ENCODE assay signal across 19 cellular contexts in the genomic region with DNA sequence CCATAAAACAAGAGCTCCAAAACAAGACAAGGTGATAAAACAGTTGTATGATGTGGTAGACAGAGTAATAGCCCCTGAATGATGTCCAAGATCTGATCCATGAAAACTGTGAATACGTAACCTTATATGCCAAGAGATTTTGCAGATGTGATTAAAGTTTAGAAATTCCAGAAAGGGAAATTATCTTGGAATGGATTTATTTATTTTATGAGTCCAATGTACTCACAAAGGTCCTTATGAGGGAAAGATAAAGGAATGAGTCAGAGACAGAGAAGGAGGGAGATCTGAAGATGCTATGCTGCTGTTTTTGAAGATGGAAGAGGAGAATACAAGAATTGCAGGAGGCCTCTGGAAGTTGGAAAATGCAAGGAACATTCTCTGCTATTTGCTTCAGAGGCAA.
DNase-seq lines count a peak whose midpoint lies in the region; ATAC-seq, FAIRE-seq and TF ChIP-seq lines count a peak whose summit lies in the region.
"Had no signal": no experiment of that assay in that cellular context is flagged by ENCODE, and none has a peak within 500 bp of the region (broad histone marks: within the 10 kb centered on the region; RNA-seq: fewer than 3 reads in every experiment).

No MANE protein-coding gene starts in this region.

- no peak; the same call in 2 of the 3 replicates for ATAC-seq in SK-N-SH treated with all-trans-retinoic acid at 6 μM for 48 hours
- ATAC-seq in naive thymus-derived CD8-positive, alpha-beta T cell = no peak

- H3K36me3 Mint-ChIP-seq in naive thymus-derived CD8-positive, alpha-beta T cell = no peaks in the 10 kb centered on the region

- H3K9me3 ChIP-seq in SK-N-SH (no peaks in the 10 kb centered on the region), uterus (no peaks in the 10 kb centered on the region)
- H3K9me3 ChIP-seq: BLaER1 treated with 17β-estradiol and CSF1 and Interleukin-3, amounts not matched to agents 10 nM and 100 nM had no signal

- DNase-seq in SK-N-SH (no peak), amniotic epithelial cell (ENCODE audit: low read depth) (peak; percentile 88), fibroblast of the aortic adventitia (ENCODE audit: low read depth) (peak; percentile 78), uterus (no peak), NCI-H1417 (lab: John Stamatoyannopoulos, UW) (no peak), GM19239 (ENCODE audit: insufficient read length, low spot score) (no peak)
- DNase-seq in naive thymus-derived CD8-positive, alpha-beta T cell = no peak
- DNase-seq: DMS 273 treated with DMSO at 0.1 percent for 48 hours, KG1, MM.1S, NCI-H1105, NCI-H187 treated with DMSO at 0.1 percent for 48 hours, NCI-H2171, NCI-H82, SHP77 treated with DMSO at 0.1 percent for 48 hours had no signal

- H2AFZ ChIP-seq in SK-N-SH (ENCODE audit: low read depth) = 0 out of 2 replicates have a peak overlapping the region, but pooled peaks have one; percentile 27

- no peak for TF ChIP-seq POLR2A in uterus (IDR thresholded peaks at IDR 0.05)

- H3K4me1 ChIP-seq in SK-N-SH (ENCODE audit: control insufficient read depth in 1 of 2, insufficient read depth in 2 of 2, low read depth in 1 of 2, low read length in 1 of 2) (peaks cover 0 to 12% of the 10 kb centered on the region in 2 experiments; a peak in 1 of 4 replicates), uterus (no peaks in the 10 kb centered on the region)
- H3K4me1 ChIP-seq: BLaER1 treated with 17β-estradiol and CSF1 and Interleukin-3, amounts not matched to agents 10 nM and 100 nM had no signal

- H3K27me3 Mint-ChIP-seq in naive thymus-derived CD8-positive, alpha-beta T cell = no peaks in the 10 kb centered on the region

- H3K36me3 ChIP-seq in SK-N-SH (replicated peaks in 1 of 2; ENCODE audit: control insufficient read depth in 1 of 2, insufficient read depth in 2 of 2, low read length in 1 of 2) = no peaks in the 10 kb centered on the region
- no peaks in the 10 kb centered on the region for H3K36me3 ChIP-seq in uterus
- H3K36me3 ChIP-seq: BLaER1 treated with 17β-estradiol and CSF1 and Interleukin-3, amounts not matched to agents 10 nM and 100 nM had no signal

- no peak overlapping the region for H3K27ac Mint-ChIP-seq in naive thymus-derived CD8-positive, alpha-beta T cell

- no peak for TF ChIP-seq RAD21 in SK-N-SH (IDR thresholded peaks at IDR 0.05; ENCODE audit: low read length)

- H3K79me2 ChIP-seq in SK-N-SH (ENCODE audit: insufficient read depth) = no peaks in the 10 kb centered on the region

- H3K4me3 ChIP-seq in SK-N-SH (ENCODE audit: low read depth in 2 of 2, low read length in 1 of 2) = no peak overlapping the region
- no peak overlapping the region for H3K4me3 ChIP-seq in fibroblast of the aortic adventitia (ENCODE audit: low read depth, low read length)
- H3K4me3 ChIP-seq in uterus = no peak overlapping the region
- H3K4me3 ChIP-seq: BLaER1 treated with 17β-estradiol and CSF1 and Interleukin-3, amounts not matched to agents 10 nM and 100 nM had no signal

- intact Hi-C loops in uterus (cut with DNase I; ENCODE audit: low total_unique reads) = no loop called here

- peak overlapping the region; percentile 22; the same call in 1 of the 2 replicates for H3K4me2 ChIP-seq in SK-N-SH
- H3K4me2 ChIP-seq: BLaER1 treated with 17β-estradiol and CSF1 and Interleukin-3, amounts not matched to agents 10 nM and 100 nM had no signal

- H3K27me3 ChIP-seq in SK-N-SH (ENCODE audit: insufficient read depth) = no peaks in the 10 kb centered on the region
- no peaks in the 10 kb centered on the region for H3K27me3 ChIP-seq in uterus
- H3K27me3 ChIP-seq: BLaER1 treated with 17β-estradiol and CSF1 and Interleukin-3, amounts not matched to agents 10 nM and 100 nM had no signal

- no peak for TF ChIP-seq EP300 in SK-N-SH (IDR thresholded peaks at IDR 0.05; ENCODE audit: borderline replicate concordance in 1 of 2, low read depth in 1 of 2, low read length in 1 of 2)

- H3K27ac ChIP-seq in SK-N-SH (ENCODE audit: low read depth in 2 of 2, low read length in 1 of 2) (peak overlapping the region in 1 of 2 experiments; percentile 30; a peak in 1 of 4 replicates), uterus (peak overlapping the region; percentile 62 to 73)
- H3K27ac ChIP-seq: 22Rv1; BLaER1 treated with 17β-estradiol and CSF1 and Interleukin-3, amounts not matched to agents 10 nM and 100 nM had no signal

- no peak overlapping the region for H3K9ac ChIP-seq in SK-N-SH
- H3K9ac ChIP-seq: BLaER1 treated with 17β-estradiol and CSF1 and Interleukin-3, amounts not matched to agents 10 nM and 100 nM had no signal

- FAIRE-seq in GM19239 (lab: Jason Lieb, UNC) = no peak
- FAIRE-seq: RCC 7860 had no signal

- POLR2A ChIA-PET in SK-N-SH (lab: Yijun Ruan, JAX) = no interaction called here
- POLR2A ChIA-PET in naive thymus-derived CD8-positive, alpha-beta T cell (lab: Charles Lee) = no interaction called here

- H4K20me1 ChIP-seq in SK-N-SH (ENCODE audit: insufficient read depth) = no peaks in the 10 kb centered on the region
- H4K20me1 ChIP-seq: BLaER1 treated with 17β-estradiol and CSF1 and Interleukin-3, amounts not matched to agents 10 nM and 100 nM had no signal

- H3K9me2 ChIP-seq in SK-N-SH = no peaks in the 10 kb centered on the region

- H3K9me3 Mint-ChIP-seq in naive thymus-derived CD8-positive, alpha-beta T cell = peaks cover 0 to 16% (median 0%) of the 10 kb centered on the region in 9 donors

- no peak overlapping the region for H3K4me3 Mint-ChIP-seq in naive thymus-derived CD8-positive, alpha-beta T cell

- H3K4me1 Mint-ChIP-seq in naive thymus-derived CD8-positive, alpha-beta T cell = no peaks in the 10 kb centered on the region

- WGBS in SK-N-SH (ENCODE audit: low lambda C conversion rate) = 76% methylated on average over 1 of the region's 1 CpG

- TF ChIP-seq CTCF in SK-N-SH (IDR thresholded peaks at IDR 0.05) (no peak), fibroblast of the aortic adventitia (IDR thresholded peaks at IDR 0.05; ENCODE audit: insufficient read depth, low read length) (no peak), uterus (IDR thresholded peaks at IDR 0.05) (no peak)

- peaks cover 9% of the 10 kb centered on the region for H3F3A ChIP-seq in SK-N-SH (replicated peaks; ENCODE audit: insufficient read depth)

- CTCF ChIA-PET in SK-N-SH (lab: Yijun Ruan, JAX) = no interaction called here

TF ChIP-seq in SK-N-SH, 30 proteins besides CTCF, POLR2A, EP300 and RAD21:
- TF ChIP-seq CHD2 (IDR thresholded peaks at IDR 0.05; ENCODE audit: low read length, partially characterized antibody) (no peak), FOSL2 (IDR thresholded peaks at IDR 0.05; ENCODE audit: borderline replicate concordance, low read depth) (0 out of 2 replicates have a peak, but pooled peaks have one; percentile 10), GABPA (IDR thresholded peaks at IDR 0.05; ENCODE audit: low read depth) (no peak), TEAD4 (IDR thresholded peaks at IDR 0.05; ENCODE audit: borderline replicate concordance, insufficient read depth) (0 out of 2 replicates have a peak, but pooled peaks have one; percentile 16), TCF12 (IDR thresholded peaks at IDR 0.05) (peak; percentile 43), JUND (IDR thresholded peaks at IDR 0.05) (peak; percentile 20), FOXJ3 (CRISPR knock-in tag; IDR thresholded peaks at IDR 0.05) (no peak), NFIC (IDR thresholded peaks at IDR 0.05; ENCODE audit: borderline replicate concordance) (peak; percentile 22; the same call in 1 of the 2 replicates), RXRA (IDR thresholded peaks at IDR 0.05; ENCODE audit: borderline replicate concordance, low read depth) (0 out of 2 replicates have a peak, but pooled peaks have one; percentile 19), POLR2AphosphoS5 (IDR thresholded peaks at IDR 0.05; ENCODE audit: low read depth, low read length) (no peak)

TF ChIP-seq in SK-N-SH treated with all-trans-retinoic acid at 6 μM for 48 hours, 23 proteins besides CTCF, POLR2A, EP300 and RAD21 (continues in another document):
- TF ChIP-seq TSHZ2 (CRISPR knock-in tag; IDR thresholded peaks at IDR 0.05) (no peak), ZNF565 (CRISPR knock-in tag; conservative IDR thresholded peaks at IDR 0.05; ENCODE audit: low read depth) (no peak), CSDC2 (CRISPR knock-in tag; IDR thresholded peaks at IDR 0.05) (no peak), ARNTL (CRISPR knock-in tag; IDR thresholded peaks at IDR 0.05; ENCODE audit: borderline replicate concordance, low read depth) (no peak), CSRNP3 (CRISPR knock-in tag; IDR thresholded peaks at IDR 0.05) (no peak), ESRRG (CRISPR knock-in tag; IDR thresholded peaks at IDR 0.05) (no peak), OSR1 (CRISPR knock-in tag; IDR thresholded peaks at IDR 0.05) (no peak)

Comparison
In these comparisons a context has a peak if more than half of its experiments do, and no peak if none do; other contexts are left out.
1. DNase-seq: peak in amniotic epithelial cell (single experiment) and fibroblast of the aortic adventitia (single experiment); none in SK-N-SH (single experiment), uterus (0 of 2), NCI-H1417 (0 of 3), naive thymus-derived CD8-positive, alpha-beta T cell (0 of 10) and GM19239 (single experiment).